In the genomic region with DNA sequence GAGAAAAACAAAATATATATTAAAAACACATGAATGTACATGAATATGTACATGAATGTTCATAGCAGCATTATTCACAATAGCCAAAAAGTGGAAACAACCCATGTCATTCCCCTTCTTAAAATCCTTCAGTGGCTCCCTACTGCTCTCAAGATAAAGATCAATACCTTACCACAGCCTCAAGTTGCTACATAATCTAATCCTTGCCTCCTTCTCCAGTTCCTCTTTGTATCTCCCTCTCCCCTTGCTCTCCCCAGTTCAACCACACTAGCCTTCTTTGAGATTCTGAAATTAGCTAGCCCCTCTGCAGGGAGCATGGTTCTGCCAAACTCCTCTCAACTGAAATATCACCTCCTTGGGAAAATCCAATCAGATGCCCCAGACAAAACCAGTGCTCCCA, we compare ENCODE assay signal across 16 cellular contexts.
"Had no signal": no experiment of that assay in that cellular context is flagged by ENCODE, and none has a peak within 500 bp of the region (broad histone marks: within the 10 kb centered on the region; RNA-seq: fewer than 3 reads in every experiment).

No MANE protein-coding gene starts in this region.

- H3K27me3 ChIP-seq: ascending aorta, tibial artery, vagina had no signal

- H3K4me1 Mint-ChIP-seq: activated T-helper 17 cell treated with anti-CD3 and anti-CD28 coated beads, Interleukin-2, amount 50 U/mL, for 72 hours had no signal

- H3K9me3 Mint-ChIP-seq: activated naive CD8-positive, alpha-beta T cell treated with anti-CD3 and anti-CD28 coated beads, Interleukin-2, amount 50 U/mL, for 24 hours; activated T-helper 17 cell treated with anti-CD3 and anti-CD28 coated beads, Interleukin-2, amount 50 U/mL, for 72 hours; memory B cell; naive thymus-derived CD8-positive, alpha-beta T cell; stimulated activated effector memory CD8-positive, alpha-beta T cell treated with anti-CD3 and anti-CD28 coated beads, Interleukin-12 subunit alpha, Interleukin-12 subunit beta, amount 100 ng/mL, for 72 hours had no signal

- H3K27ac Mint-ChIP-seq: activated naive CD8-positive, alpha-beta T cell treated with anti-CD3 and anti-CD28 coated beads, Interleukin-2, amount 50 U/mL, for 24 hours; activated T-helper 17 cell treated with anti-CD3 and anti-CD28 coated beads, Interleukin-2, amount 50 U/mL, for 72 hours; memory B cell; stimulated activated effector memory CD8-positive, alpha-beta T cell treated with anti-CD3 and anti-CD28 coated beads, Interleukin-12 subunit alpha, Interleukin-12 subunit beta, amount 100 ng/mL, for 72 hours had no signal

- H3K9me3 ChIP-seq: ascending aorta, tibial artery, vagina had no signal

- H3K4me3 Mint-ChIP-seq: activated naive CD8-positive, alpha-beta T cell treated with anti-CD3 and anti-CD28 coated beads, Interleukin-2, amount 50 U/mL, for 24 hours; activated T-helper 17 cell treated with anti-CD3 and anti-CD28 coated beads, Interleukin-2, amount 50 U/mL, for 72 hours; memory B cell; naive thymus-derived CD8-positive, alpha-beta T cell; stimulated activated effector memory CD8-positive, alpha-beta T cell treated with anti-CD3 and anti-CD28 coated beads, Interleukin-12 subunit alpha, Interleukin-12 subunit beta, amount 100 ng/mL, for 72 hours had no signal

- H3K27ac ChIP-seq: ascending aorta, epithelial cell of prostate, tibial artery, vagina had no signal

- H3K27me3 Mint-ChIP-seq: activated naive CD8-positive, alpha-beta T cell treated with anti-CD3 and anti-CD28 coated beads, Interleukin-2, amount 50 U/mL, for 24 hours; activated T-helper 17 cell treated with anti-CD3 and anti-CD28 coated beads, Interleukin-2, amount 50 U/mL, for 72 hours; memory B cell; naive thymus-derived CD8-positive, alpha-beta T cell had no signal

- H3K36me3 ChIP-seq: ascending aorta, tibial artery, vagina had no signal

- H3K4me3 ChIP-seq: ascending aorta, tibial artery, vagina had no signal

- H3K36me3 Mint-ChIP-seq: memory B cell; stimulated activated effector memory CD8-positive, alpha-beta T cell treated with anti-CD3 and anti-CD28 coated beads, Interleukin-12 subunit alpha, Interleukin-12 subunit beta, amount 100 ng/mL, for 72 hours had no signal

- DNase-seq: activated naive CD4-positive, alpha-beta T cell treated with Interleukin-2 at 50 U/mL for 16 hours; activated naive CD8-positive, alpha-beta T cell treated with anti-CD3 and anti-CD28 coated beads, Interleukin-2, amount 50 U/mL, for 24 hours; dermis blood vessel endothelial cell; foreskin melanocyte; kidney glomerular epithelial cell; left ventricle myocardium superior; naive thymus-derived CD8-positive, alpha-beta T cell; nucleus accumbens; tibial artery had no signal

- ATAC-seq: activated CD4-positive, CD25-positive, alpha-beta regulatory T cell treated with anti-CD3 and anti-CD28 coated beads, Interleukin-2, amount 50 U/mL, for 24 hours; activated naive CD8-positive, alpha-beta T cell treated with anti-CD3 and anti-CD28 coated beads, Interleukin-2, amount 50 U/mL, for 24 hours; activated T-helper 17 cell treated with anti-CD3 and anti-CD28 coated beads, Interleukin-2, amount 50 U/mL, for 72 hours; left ventricle myocardium superior; naive thymus-derived CD8-positive, alpha-beta T cell; stimulated activated effector memory CD8-positive, alpha-beta T cell treated with anti-CD3 and anti-CD28 coated beads, Interleukin-12 subunit alpha, Interleukin-12 subunit beta, amount 100 ng/mL, for 72 hours had no signal
